ENCODE assay signal across 14 cellular contexts in the genomic region with DNA sequence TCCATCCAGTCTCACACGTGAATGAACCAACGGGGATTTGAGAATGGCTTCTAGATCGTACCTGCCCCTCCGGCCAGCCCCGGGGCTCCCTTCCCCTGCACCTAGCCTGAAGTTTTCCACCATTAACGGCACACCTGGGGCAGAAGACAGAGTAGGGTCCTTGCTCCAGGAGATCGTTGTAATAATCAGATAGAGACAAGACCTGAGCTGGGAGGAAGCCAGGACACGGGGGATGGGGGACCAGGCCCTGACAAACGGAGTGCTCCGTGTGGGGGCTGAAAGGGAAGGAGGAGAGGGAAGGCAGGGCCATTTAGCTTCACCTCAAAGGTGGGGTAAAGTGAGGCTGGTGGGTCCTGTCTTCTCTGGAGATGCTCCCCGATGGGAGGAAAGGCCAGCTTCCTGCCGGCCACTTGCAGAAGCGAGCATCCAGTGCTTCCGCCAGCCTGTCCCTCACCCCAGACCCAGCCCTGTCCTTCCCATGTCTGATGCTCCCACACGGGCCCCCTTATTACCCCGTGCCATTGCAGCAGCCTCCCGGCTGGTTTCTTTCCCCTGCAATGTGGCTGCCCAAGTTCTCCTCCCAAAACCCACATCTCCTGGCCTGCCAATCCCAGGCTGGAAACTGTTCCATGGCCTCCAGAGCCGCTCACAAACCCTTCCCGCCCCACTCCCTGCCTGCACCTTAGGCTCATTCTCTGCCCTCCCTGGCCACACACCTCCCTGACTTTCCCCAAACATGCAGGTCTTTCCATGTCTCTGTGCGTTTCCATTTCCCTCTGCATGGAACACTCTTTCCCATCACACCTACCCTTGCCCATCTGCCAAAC.
DNase-seq lines count a peak whose midpoint lies in the region; ATAC-seq and TF ChIP-seq lines count a peak whose summit lies in the region.
"Had no signal": no experiment of that assay in that cellular context is flagged by ENCODE, and none has a peak within 500 bp of the region (broad histone marks: within the 10 kb centered on the region; RNA-seq: fewer than 3 reads in every experiment).

No MANE protein-coding gene starts in this region.

- H3K4me1 Mint-ChIP-seq in activated T-cell treated with anti-CD3 and anti-CD28 coated beads, Interleukin-2, amount 50 U/mL, for 24 hours (ENCODE audit: low read depth): peaks cover 15% of the 10 kb centered on the region
- peaks cover 8% of the 10 kb centered on the region for H3K4me1 Mint-ChIP-seq in T-helper 17 cell
- peaks cover 9% of the 10 kb centered on the region for H3K4me1 Mint-ChIP-seq in progenitor cell of endocrine pancreas (ENCODE audit: low read depth)
- H3K4me1 Mint-ChIP-seq in effector memory CD8-positive, alpha-beta T cell (ENCODE audit: low read depth in 2 of 2): peaks cover 0 to 12% of the 10 kb centered on the region in 2 donors

- TF ChIP-seq CTCF in progenitor cell of endocrine pancreas (IDR thresholded peaks at IDR 0.05; ENCODE audit: unreplicated experiment): no peak

- peak; percentile 22 for DNase-seq in activated T-cell treated with anti-CD3 and anti-CD28 coated beads, Interleukin-2, amount 50 U/mL, for 24 hours
- DNase-seq in activated T-cell treated with anti-CD3 and anti-CD28 coated beads, Interleukin-2, amount 50 U/mL, for 48 hours: no peak
- DNase-seq in T-helper 17 cell (no peak), islet precursor cell (peak; percentile 47), progenitor cell of endocrine pancreas (ENCODE audit: low spot score, unreplicated experiment) (peak; percentile 6), germinal center (ENCODE audit: low spot score) (no peak), amygdala (lab: John Stamatoyannopoulos, UW) (no peak)
- DNase-seq in effector memory CD8-positive, alpha-beta T cell: no peak
- DNase-seq: BE2C; central memory CD4-positive, alpha-beta T cell; DMS 273 treated with DMSO at 0.1 percent for 48 hours; psoas muscle; stimulated activated CD4-positive, alpha-beta T cell treated with anti-CD3 and anti-CD28 coated beads, Interleukin-4, amount 100 ng/mL, for 1 hour had no signal

- peaks cover 58% of the 10 kb centered on the region for H3K27me3 Mint-ChIP-seq in activated T-cell treated with anti-CD3 and anti-CD28 coated beads, Interleukin-2, amount 50 U/mL, for 24 hours
- no peaks in the 10 kb centered on the region for H3K27me3 Mint-ChIP-seq in T-helper 17 cell
- peaks cover 60% of the 10 kb centered on the region for H3K27me3 Mint-ChIP-seq in progenitor cell of endocrine pancreas
- no peaks in the 10 kb centered on the region for H3K27me3 Mint-ChIP-seq in effector memory CD8-positive, alpha-beta T cell

- ATAC-seq in T-helper 17 cell: no peak
- no peak for ATAC-seq in effector memory CD8-positive, alpha-beta T cell (replicated peaks)
- ATAC-seq: activated T-helper 17 cell treated with anti-CD3 and anti-CD28 coated beads, Interleukin-2, amount 50 U/mL, for 72 hours; psoas muscle had no signal

- H3K9me3 Mint-ChIP-seq in activated T-cell treated with anti-CD3 and anti-CD28 coated beads, Interleukin-2, amount 50 U/mL, for 24 hours: no peaks in the 10 kb centered on the region
- no peaks in the 10 kb centered on the region for H3K9me3 Mint-ChIP-seq in progenitor cell of endocrine pancreas (ENCODE audit: low read depth)
- no peaks in the 10 kb centered on the region for H3K9me3 Mint-ChIP-seq in effector memory CD8-positive, alpha-beta T cell
- H3K9me3 Mint-ChIP-seq: activated T-helper 17 cell treated with anti-CD3 and anti-CD28 coated beads, Interleukin-2, amount 50 U/mL, for 72 hours had no signal

- no peaks in the 10 kb centered on the region for H3K9me3 ChIP-seq in T-helper 17 cell (ENCODE audit: control insufficient read depth, low read length, poor library complexity, severe bottlenecking)
- H3K9me3 ChIP-seq: BE2C, psoas muscle had no signal

- H3K27ac Mint-ChIP-seq in activated T-cell treated with anti-CD3 and anti-CD28 coated beads, Interleukin-2, amount 50 U/mL, for 24 hours: no peak overlapping the region
- H3K27ac Mint-ChIP-seq in T-helper 17 cell (no peak overlapping the region), progenitor cell of endocrine pancreas (no peak overlapping the region)
- peak overlapping the region in 1 of 2 donors; percentile 33 for H3K27ac Mint-ChIP-seq in effector memory CD8-positive, alpha-beta T cell
- H3K27ac Mint-ChIP-seq: activated T-helper 17 cell treated with anti-CD3 and anti-CD28 coated beads, Interleukin-2, amount 50 U/mL, for 72 hours had no signal

- H3K36me3 Mint-ChIP-seq in activated T-cell treated with anti-CD3 and anti-CD28 coated beads, Interleukin-2, amount 50 U/mL, for 24 hours (ENCODE audit: low read depth): no peaks in the 10 kb centered on the region
- no peaks in the 10 kb centered on the region for H3K36me3 Mint-ChIP-seq in T-helper 17 cell (ENCODE audit: low read depth)
- peaks cover 2% of the 10 kb centered on the region for H3K36me3 Mint-ChIP-seq in progenitor cell of endocrine pancreas (ENCODE audit: insufficient read depth)
- H3K36me3 Mint-ChIP-seq in effector memory CD8-positive, alpha-beta T cell (ENCODE audit: insufficient read depth): peaks cover 9% of the 10 kb centered on the region

- H3K4me3 Mint-ChIP-seq in activated T-cell treated with anti-CD3 and anti-CD28 coated beads, Interleukin-2, amount 50 U/mL, for 24 hours: no peak overlapping the region
- H3K4me3 Mint-ChIP-seq in T-helper 17 cell (peak overlapping the region; percentile 49), progenitor cell of endocrine pancreas (ENCODE audit: low read depth) (no peak overlapping the region)
- H3K4me3 Mint-ChIP-seq in effector memory CD8-positive, alpha-beta T cell: peak overlapping the region in 1 of 2 donors; percentile 81
- H3K4me3 Mint-ChIP-seq: activated T-helper 17 cell treated with anti-CD3 and anti-CD28 coated beads, Interleukin-2, amount 50 U/mL, for 72 hours had no signal

Comparison
In these comparisons a context has a peak if more than half of its experiments do, and no peak if none do; other contexts are left out.
1. DNase-seq: peak in activated T-cell treated with anti-CD3 and anti-CD28 coated beads, Interleukin-2, amount 50 U/mL, for 24 hours (single experiment), islet precursor cell (single experiment) and progenitor cell of endocrine pancreas (single experiment); none in activated T-cell treated with anti-CD3 and anti-CD28 coated beads, Interleukin-2, amount 50 U/mL, for 48 hours (0 of 2), T-helper 17 cell (0 of 3), effector memory CD8-positive, alpha-beta T cell (0 of 3), germinal center (single experiment) and amygdala (0 of 56).